8 cellular contexts compared by ENCODE assay signal in the genomic region with DNA sequence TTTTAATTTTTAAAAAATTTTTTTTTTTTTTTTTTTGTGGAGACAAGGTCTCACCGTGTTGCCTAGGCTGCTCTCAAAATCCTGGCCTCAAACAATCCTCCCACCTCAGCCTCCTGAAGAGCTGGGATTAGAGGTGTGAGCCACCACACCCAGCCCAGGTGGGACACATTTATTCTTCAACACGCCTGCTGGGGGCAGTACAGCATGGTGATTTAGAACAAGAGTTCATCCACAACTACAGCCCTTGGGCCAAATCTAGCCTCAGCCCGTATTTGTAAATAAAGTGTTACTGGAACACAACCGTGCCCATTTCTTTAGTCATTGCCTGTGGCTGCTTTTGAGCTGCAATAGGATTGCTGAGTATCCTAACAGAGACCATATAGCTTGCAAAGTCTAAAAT.
DNase-seq lines count a peak whose midpoint lies in the region; ATAC-seq and TF ChIP-seq lines count a peak whose summit lies in the region.

No MANE protein-coding gene starts in this region.

- H3K36me3 ChIP-seq in psoas muscle (ENCODE audit: insufficient read depth in 1 of 2, low read depth in 1 of 2) (no peaks in the 10 kb centered on the region), upper lobe of right lung (no peaks in the 10 kb centered on the region)

- TF ChIP-seq CTCF in dorsolateral prefrontal cortex (IDR thresholded peaks at IDR 0.05 in 54 of 56, conservative IDR thresholded peaks at IDR 0.05 in 2 of 56; ENCODE audit: low read depth in 1 of 56, partially characterized antibody in 56 of 56) (peak in 47 of 56 donors; percentile 17 to 56 (median 38)), psoas muscle (IDR thresholded peaks at IDR 0.05) (peak; percentile 16), upper lobe of right lung (IDR thresholded peaks at IDR 0.05) (no peak)

- peaks cover 1% of the 10 kb centered on the region for H3K36me3 Mint-ChIP-seq in activated naive CD4-positive, alpha-beta T cell treated with anti-CD3 and anti-CD28 coated beads, Interleukin-2, amount 10 ng/mL, durations not matched to agents 7 days and 5 days
- no peaks in the 10 kb centered on the region for H3K36me3 Mint-ChIP-seq in T-helper 2 cell treated with Interferon-gamma antibody and Interleukin-4, amounts not matched to agents 5 μg/mL and 100 μg/mL, for 36 hours (ENCODE audit: low read depth)

- no peaks in the 10 kb centered on the region for H3K27me3 ChIP-seq in dorsolateral prefrontal cortex
- no peaks in the 10 kb centered on the region for H3K27me3 ChIP-seq in psoas muscle (ENCODE audit: insufficient read depth in 3 of 3, low read length in 2 of 3)
- H3K27me3 ChIP-seq in upper lobe of right lung = no peaks in the 10 kb centered on the region

- intact Hi-C loops in dorsolateral prefrontal cortex (cut with DNase I) = loop anchor here (5.0 to 10.0 kb wide), 3 partner anchors 142 to 432 kb away; no protein-coding TSS in a partner anchor
- intact Hi-C loops in psoas muscle (cut with DNase I) = loop anchor here (5.0 kb wide), 1 partner anchor 430 kb away; no protein-coding TSS in a partner anchor
- intact Hi-C loops in upper lobe of right lung (cut with DNase I) = no loop called here

- H3K9me3 ChIP-seq in psoas muscle (no peaks in the 10 kb centered on the region), upper lobe of right lung (no peaks in the 10 kb centered on the region)

- no peaks in the 10 kb centered on the region for H3K4me1 Mint-ChIP-seq in activated naive CD4-positive, alpha-beta T cell treated with anti-CD3 and anti-CD28 coated beads, Interleukin-2, amount 10 ng/mL, durations not matched to agents 7 days and 5 days
- no peaks in the 10 kb centered on the region for H3K4me1 Mint-ChIP-seq in T-helper 2 cell treated with Interferon-gamma antibody and Interleukin-4, amounts not matched to agents 5 μg/mL and 100 μg/mL, for 36 hours (ENCODE audit: low read depth)

- ATAC-seq in psoas muscle = no peak
- no peak for ATAC-seq in upper lobe of right lung

- H3K9me3 Mint-ChIP-seq in activated naive CD4-positive, alpha-beta T cell treated with anti-CD3 and anti-CD28 coated beads, Interleukin-2, amount 10 ng/mL, durations not matched to agents 7 days and 5 days = no peaks in the 10 kb centered on the region
- no peaks in the 10 kb centered on the region for H3K9me3 Mint-ChIP-seq in T-helper 2 cell treated with Interferon-gamma antibody and Interleukin-4, amounts not matched to agents 5 μg/mL and 100 μg/mL, for 36 hours

- WGBS in psoas muscle, 3 donors = 73 to 86% (median 74%) methylated on average over 4 of the region's 4 CpGs

- H3K4me3 Mint-ChIP-seq in activated naive CD4-positive, alpha-beta T cell treated with anti-CD3 and anti-CD28 coated beads, Interleukin-2, amount 10 ng/mL, durations not matched to agents 7 days and 5 days = no peak overlapping the region
- H3K4me3 Mint-ChIP-seq in T-helper 2 cell treated with Interferon-gamma antibody and Interleukin-4, amounts not matched to agents 5 μg/mL and 100 μg/mL, for 36 hours = no peak overlapping the region

- H3K27ac ChIP-seq in dorsolateral prefrontal cortex = no peak overlapping the region
- no peak overlapping the region for H3K27ac ChIP-seq in psoas muscle
- H3K27ac ChIP-seq in upper lobe of right lung = no peak overlapping the region

- H3K27me3 Mint-ChIP-seq in activated naive CD4-positive, alpha-beta T cell treated with anti-CD3 and anti-CD28 coated beads, Interleukin-2, amount 10 ng/mL, durations not matched to agents 7 days and 5 days = no peaks in the 10 kb centered on the region
- no peaks in the 10 kb centered on the region for H3K27me3 Mint-ChIP-seq in T-helper 2 cell treated with Interferon-gamma antibody and Interleukin-4, amounts not matched to agents 5 μg/mL and 100 μg/mL, for 36 hours (ENCODE audit: low read depth)

- H3K4me1 ChIP-seq in psoas muscle (no peaks in the 10 kb centered on the region), upper lobe of right lung (no peaks in the 10 kb centered on the region)

- no peak overlapping the region for H3K27ac Mint-ChIP-seq in activated naive CD4-positive, alpha-beta T cell treated with anti-CD3 and anti-CD28 coated beads, Interleukin-2, amount 10 ng/mL, durations not matched to agents 7 days and 5 days
- H3K27ac Mint-ChIP-seq in T-helper 2 cell treated with Interferon-gamma antibody and Interleukin-4, amounts not matched to agents 5 μg/mL and 100 μg/mL, for 36 hours = no peak overlapping the region

- peak; percentile 25 for DNase-seq in activated naive CD4-positive, alpha-beta T cell treated with anti-CD3 and anti-CD28 coated beads, Interleukin-2, amount 10 ng/mL, durations not matched to agents 7 days and 5 days
- DNase-seq in activated naive CD4-positive, alpha-beta T cell treated with Interleukin-2 at 50 U/mL for 16 hours = no peak
- DNase-seq in NCI-H1694 (lab: John Stamatoyannopoulos, UW) (peak; percentile 42), dorsolateral prefrontal cortex (peak in 1 of 10 donors; percentile 10), psoas muscle (no peak), upper lobe of right lung (no peak), HPDE6-E6E7 (ENCODE audit: extremely low spot score) (no peak)
- DNase-seq in T-helper 2 cell treated with Interferon-gamma antibody and Interleukin-4, amounts not matched to agents 5 μg/mL and 100 μg/mL, for 36 hours (ENCODE audit: low spot score) = no peak

- CTCF ChIA-PET in activated naive CD4-positive, alpha-beta T cell treated with anti-CD3 and anti-CD28 coated beads, Interleukin-2, amount 10 ng/mL, durations not matched to agents 7 days and 5 days (lab: Charles Lee) = no interaction called here

- H3K4me3 ChIP-seq in dorsolateral prefrontal cortex = no peak overlapping the region
- H3K4me3 ChIP-seq in psoas muscle = no peak overlapping the region
- no peak overlapping the region for H3K4me3 ChIP-seq in upper lobe of right lung

Comparison
In these comparisons a context has a peak if more than half of its experiments do, and no peak if none do; other contexts are left out.
1. DNase-seq: peak in activated naive CD4-positive, alpha-beta T cell treated with anti-CD3 and anti-CD28 coated beads, Interleukin-2, amount 10 ng/mL, durations not matched to agents 7 days and 5 days (single experiment) and NCI-H1694 (single experiment); none in activated naive CD4-positive, alpha-beta T cell treated with Interleukin-2 at 50 U/mL for 16 hours (single experiment), psoas muscle (0 of 2), upper lobe of right lung (single experiment), HPDE6-E6E7 (single experiment) and T-helper 2 cell treated with Interferon-gamma antibody and Interleukin-4, amounts not matched to agents 5 μg/mL and 100 μg/mL, for 36 hours (single experiment).